ENCODE assay signal across 17 cellular contexts in the genomic region with DNA sequence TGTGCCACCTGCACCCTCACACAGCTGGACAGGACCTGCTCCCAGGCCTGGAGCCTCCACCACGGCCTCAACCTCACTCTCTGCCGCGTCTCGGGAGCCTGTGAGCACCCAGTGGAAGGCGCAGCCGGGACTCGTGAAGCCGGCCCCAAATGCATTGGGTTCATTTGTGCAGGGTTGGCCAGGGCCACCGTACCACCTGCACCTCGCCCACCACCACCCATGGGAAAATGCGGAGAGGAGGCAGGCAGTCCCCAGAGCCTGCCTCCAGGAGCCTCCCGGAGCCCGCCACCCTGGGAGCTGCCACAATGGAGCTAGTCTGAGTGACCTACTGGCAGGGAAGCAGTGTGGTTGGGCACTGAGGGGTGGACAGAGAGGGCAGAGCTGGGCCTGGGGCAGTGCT.
A peak's percentile ranks its signal among the peaks of the same experiment; 100 is the strongest.
DNase-seq lines count a peak whose midpoint lies in the region; ATAC-seq and TF ChIP-seq lines count a peak whose summit lies in the region.
"Had no signal": no experiment of that assay in that cellular context is flagged by ENCODE, and none has a peak within 500 bp of the region (broad histone marks: within the 10 kb centered on the region; RNA-seq: fewer than 3 reads in every experiment).

No MANE protein-coding gene starts in this region.

- no peak overlapping the region for H2AFZ ChIP-seq in neural progenitor cell (replicated peaks)
- H2AFZ ChIP-seq: GM23338 had no signal

- no peaks in the 10 kb centered on the region for H3K79me2 ChIP-seq in neural progenitor cell (ENCODE audit: low read depth)

- no peak overlapping the region for H3K4me3 Mint-ChIP-seq in neural progenitor cell
- H3K4me3 Mint-ChIP-seq: B cell; CD8-positive, alpha-beta T cell; GM23338; HFFc6 had no signal

- H3K9me3 ChIP-seq in esophagus muscularis mucosa (no peaks in the 10 kb centered on the region), neural progenitor cell (ENCODE audit: low read depth) (no peaks in the 10 kb centered on the region), sigmoid colon (no peaks in the 10 kb centered on the region)

- 86% methylated on average over 13 of the region's 13 CpGs for WGBS in esophagus muscularis mucosa
- WGBS in sigmoid colon, 2 donors, result 84 to 91% methylated on average over 13 of the region's 13 CpGs

- TF ChIP-seq EP300 in esophagus muscularis mucosa (IDR thresholded peaks at IDR 0.05) (no peak), sigmoid colon (IDR thresholded peaks at IDR 0.05) (no peak)

- no peaks in the 10 kb centered on the region for H3F3A ChIP-seq in neural progenitor cell (ENCODE audit: low read depth)

- TF ChIP-seq POLR2A in esophagus muscularis mucosa (IDR thresholded peaks at IDR 0.05; ENCODE audit: low read depth) (no peak), sigmoid colon (IDR thresholded peaks at IDR 0.05) (no peak)

- no peak overlapping the region for H3K27ac Mint-ChIP-seq in neural progenitor cell
- H3K27ac Mint-ChIP-seq: B cell; CD8-positive, alpha-beta T cell; GM23338; HFFc6 had no signal

- H4K20me1 ChIP-seq in neural progenitor cell (ENCODE audit: low read depth), result no peaks in the 10 kb centered on the region
- H4K20me1 ChIP-seq: BLaER1 treated with 17β-estradiol and CSF1 and Interleukin-3, amounts not matched to agents 10 nM and 100 nM had no signal

- H3K27ac ChIP-seq in RWPE1, result peak overlapping the region; percentile 59
- peak overlapping the region; percentile 3 to 65 (median 22) for H3K27ac ChIP-seq in esophagus muscularis mucosa (replicated peaks in 1 of 4)
- H3K27ac ChIP-seq in neural progenitor cell, result no peak overlapping the region
- peak overlapping the region in 3 of 4 donors; percentile 59 to 80 (median 74) for H3K27ac ChIP-seq in sigmoid colon
- H3K27ac ChIP-seq: BLaER1 treated with 17β-estradiol and CSF1 and Interleukin-3, amounts not matched to agents 10 nM and 100 nM had no signal

- H3K4me3 ChIP-seq in esophagus muscularis mucosa (no peak overlapping the region), neural progenitor cell (no peak overlapping the region), sigmoid colon (no peak overlapping the region)
- H3K4me3 ChIP-seq: BLaER1 treated with 17β-estradiol and CSF1 and Interleukin-3, amounts not matched to agents 10 nM and 100 nM; GM23338 had no signal

- CTCF ChIA-PET in RWPE1 (lab: Yijun Ruan, JAX), result no interaction called here

- H3K9me3 Mint-ChIP-seq in neural progenitor cell, result no peaks in the 10 kb centered on the region
- H3K9me3 Mint-ChIP-seq: CD8-positive, alpha-beta T cell; HFFc6 had no signal

- H3K36me3 Mint-ChIP-seq in neural progenitor cell, result no peaks in the 10 kb centered on the region
- H3K36me3 Mint-ChIP-seq: CD8-positive, alpha-beta T cell had no signal

- no peak for DNase-seq in RWPE1 (ENCODE audit: low spot score)
- no peak for DNase-seq in esophagus muscularis mucosa (ENCODE audit: extremely low spot score)
- DNase-seq in neural progenitor cell (ENCODE audit: low spot score), result no peak
- DNase-seq in sigmoid colon, result no peak
- no peak for DNase-seq in GM19238 (ENCODE audit: insufficient read length, low spot score)
- DNase-seq in DMS79 treated with DMSO at 0.1 percent for 48 hours (lab: John Stamatoyannopoulos, UW), result no peak
- DNase-seq: Calu3; CD8-positive, alpha-beta T cell; DMS53; GDM1; H7; HFFc6 had no signal

- H3K27me3 ChIP-seq in esophagus muscularis mucosa (no peaks in the 10 kb centered on the region), neural progenitor cell (peaks cover 11% of the 10 kb centered on the region), sigmoid colon (no peaks in the 10 kb centered on the region)
- H3K27me3 ChIP-seq: BLaER1 treated with 17β-estradiol and CSF1 and Interleukin-3, amounts not matched to agents 10 nM and 100 nM had no signal

- POLR2A ChIA-PET in RWPE1 (lab: Yijun Ruan, JAX; ENCODE audit: low non-redundant PET), result no interaction called here

- peak overlapping the region; percentile 7 for H3K4me2 ChIP-seq in neural progenitor cell
- H3K4me2 ChIP-seq: BLaER1 treated with 17β-estradiol and CSF1 and Interleukin-3, amounts not matched to agents 10 nM and 100 nM; GM23338 had no signal

- H3K4me1 ChIP-seq in esophagus muscularis mucosa (peaks cover 5 to 39% (median 36%) of the 10 kb centered on the region in 4 donors), neural progenitor cell (peaks cover 3% of the 10 kb centered on the region), sigmoid colon (peaks cover 0 to 51% (median 37%) of the 10 kb centered on the region in 4 donors)

- no peaks in the 10 kb centered on the region for H3K36me3 ChIP-seq in esophagus muscularis mucosa
- no peaks in the 10 kb centered on the region for H3K36me3 ChIP-seq in neural progenitor cell
- H3K36me3 ChIP-seq in sigmoid colon, result no peaks in the 10 kb centered on the region
- H3K36me3 ChIP-seq: BLaER1 treated with 17β-estradiol and CSF1 and Interleukin-3, amounts not matched to agents 10 nM and 100 nM had no signal

- peaks cover 6% of the 10 kb centered on the region for H3K27me3 Mint-ChIP-seq in neural progenitor cell (ENCODE audit: insufficient read depth, low read depth)

- intact Hi-C loops in esophagus muscularis mucosa (cut with DNase I) (loop anchor here (5.0 kb wide), 1 partner anchor 61 kb away; the partner anchor contains the start of gene HRH1), sigmoid colon (cut with DNase I) (loop anchor here (1.0 to 10.0 kb wide), 2 partner anchors 46 to 513 kb away; no protein-coding TSS in a partner anchor)

- no peak for ATAC-seq in HG02763 (IDR thresholded peaks at IDR 0.05; ENCODE audit: unreplicated experiment)
- ATAC-seq: CD8-positive, alpha-beta T cell; GM23338; HCT116 had no signal

- TF ChIP-seq CTCF in RWPE1 (conservative IDR thresholded peaks at IDR 0.05; ENCODE audit: low read depth) (no peak), esophagus muscularis mucosa (IDR thresholded peaks at IDR 0.05) (no peak), neural progenitor cell (IDR thresholded peaks at IDR 0.05) (no peak), sigmoid colon (IDR thresholded peaks at IDR 0.05) (no peak)

- peaks cover 37% of the 10 kb centered on the region for H3K4me1 Mint-ChIP-seq in neural progenitor cell

- no peak overlapping the region for H3K9ac ChIP-seq in neural progenitor cell
- H3K9ac ChIP-seq: BLaER1 treated with 17β-estradiol and CSF1 and Interleukin-3, amounts not matched to agents 10 nM and 100 nM had no signal
